ENCODE assay signal across 11 cellular contexts in the genomic region with DNA sequence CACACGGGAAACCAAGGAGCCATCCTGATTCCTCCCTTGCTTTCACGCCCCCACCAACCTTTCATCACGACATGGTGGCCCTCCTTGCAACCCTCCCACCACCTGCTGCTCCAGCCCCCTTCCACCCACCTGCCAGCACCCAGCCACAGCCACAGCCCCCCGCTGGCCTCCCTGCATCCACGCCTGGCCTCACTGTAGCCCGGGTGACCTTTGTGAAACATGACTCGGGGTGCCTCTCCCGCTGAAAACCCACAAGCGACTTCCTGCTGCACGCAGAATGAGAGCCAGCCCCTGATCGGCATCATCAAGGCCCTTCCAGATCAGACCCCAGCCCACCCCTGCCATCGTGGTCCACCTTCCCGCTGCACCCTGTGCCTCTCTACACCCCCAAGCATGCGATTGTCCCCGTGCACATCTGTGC. TPM values are rescaled to one million over a fixed set of nuclear protein-coding genes. Genes with fewer than 3 reads are reported as not detected.
DNase-seq lines count a peak whose midpoint lies in the region; ATAC-seq and TF ChIP-seq lines count a peak whose summit lies in the region.
"Had no signal": no experiment of that assay in that cellular context is flagged by ENCODE, and none has a peak within 500 bp of the region (broad histone marks: within the 10 kb centered on the region; RNA-seq: fewer than 3 reads in every experiment).

No MANE protein-coding gene starts in this region.

- no peaks in the 10 kb centered on the region for H3K9me3 ChIP-seq in lower lobe of right lung
- H3K9me3 ChIP-seq in adrenal gland (replicated peaks in 1 of 3) = no peaks in the 10 kb centered on the region

- no peaks in the 10 kb centered on the region for H3K9me3 Mint-ChIP-seq in activated T-cell treated with anti-CD3 and anti-CD28 coated beads, Interleukin-2, amount 50 U/mL, for 4 hours
- no peaks in the 10 kb centered on the region for H3K9me3 Mint-ChIP-seq in stimulated activated naive B cell treated with anti-CD40 and anti-IgM and Interleukin-4, amounts not matched to agents 10 μg/mL and 1 μg/mL and 100 μg/mL, for 72 hours

- H3K4me1 Mint-ChIP-seq in activated T-cell treated with anti-CD3 and anti-CD28 coated beads, Interleukin-2, amount 50 U/mL, for 4 hours (ENCODE audit: low read depth) = peaks cover 49% of the 10 kb centered on the region
- peaks cover 19 to 26% of the 10 kb centered on the region in 2 donors for H3K4me1 Mint-ChIP-seq in stimulated activated naive B cell treated with anti-CD40 and anti-IgM and Interleukin-4, amounts not matched to agents 10 μg/mL and 1 μg/mL and 100 μg/mL, for 72 hours

- no peak for TF ChIP-seq POLR2A in adrenal gland (IDR thresholded peaks at IDR 0.05)

- H3K27me3 Mint-ChIP-seq in activated T-cell treated with anti-CD3 and anti-CD28 coated beads, Interleukin-2, amount 50 U/mL, for 4 hours (ENCODE audit: low read depth) = no peaks in the 10 kb centered on the region
- H3K27me3 Mint-ChIP-seq in stimulated activated naive B cell treated with anti-CD40 and anti-IgM and Interleukin-4, amounts not matched to agents 10 μg/mL and 1 μg/mL and 100 μg/mL, for 72 hours = peaks cover 13 to 20% of the 10 kb centered on the region in 2 donors

- 47 to 57% (median 52%) methylated on average over 12 to 15 of the region's 15 CpGs for WGBS in adrenal gland, 4 donors

- H3K27me3 ChIP-seq in lower lobe of right lung (ENCODE audit: low read depth) (no peaks in the 10 kb centered on the region), adrenal gland (no peaks in the 10 kb centered on the region)

- intact Hi-C loops in lower lobe of right lung (cut with DNase I) = no loop called here
- intact Hi-C loops in adrenal gland (cut with DNase I) = no loop called here

- H3K36me3 ChIP-seq in lower lobe of right lung (peaks cover 8% of the 10 kb centered on the region), adrenal gland (replicated peaks in 1 of 2) (peaks cover 0 to 10% of the 10 kb centered on the region in 2 donors)

- H3K4me3 ChIP-seq in lower lobe of right lung = no peak overlapping the region
- no peak overlapping the region for H3K4me3 ChIP-seq in adrenal gland
- H3K4me3 ChIP-seq: GM23248, smooth muscle cell had no signal

- no peaks in the 10 kb centered on the region for H3K36me3 Mint-ChIP-seq in activated T-cell treated with anti-CD3 and anti-CD28 coated beads, Interleukin-2, amount 50 U/mL, for 4 hours (ENCODE audit: insufficient read depth)
- H3K36me3 Mint-ChIP-seq in stimulated activated naive B cell treated with anti-CD40 and anti-IgM and Interleukin-4, amounts not matched to agents 10 μg/mL and 1 μg/mL and 100 μg/mL, for 72 hours = peaks cover 10 to 12% of the 10 kb centered on the region in 2 donors

- peak overlapping the region; percentile 61 for H3K4me3 Mint-ChIP-seq in activated T-cell treated with anti-CD3 and anti-CD28 coated beads, Interleukin-2, amount 50 U/mL, for 4 hours
- H3K4me3 Mint-ChIP-seq in stimulated activated naive B cell treated with anti-CD40 and anti-IgM and Interleukin-4, amounts not matched to agents 10 μg/mL and 1 μg/mL and 100 μg/mL, for 72 hours = peak overlapping the region; percentile 54 to 71

- DNase-seq in MV-4-11 (lab: John Stamatoyannopoulos, UW) = peak; percentile 3
- peak; percentile 41 for DNase-seq in activated T-cell treated with anti-CD3 and anti-CD28 coated beads, Interleukin-2, amount 50 U/mL, for 4 hours
- DNase-seq in lower lobe of right lung = peak; percentile 21
- no peak for DNase-seq in stimulated activated naive B cell treated with anti-CD40 and anti-IgM and Interleukin-4, amounts not matched to agents 10 μg/mL and 1 μg/mL and 100 μg/mL, for 72 hours
- no peak for DNase-seq in NCI-H1930 (lab: John Stamatoyannopoulos, UW)
- DNase-seq in adrenal gland = no peak
- DNase-seq: amniotic stem cell, GM23248, NCI-H1048 had no signal

- TF ChIP-seq CTCF in lower lobe of right lung (IDR thresholded peaks at IDR 0.05) = no peak
- no peak for TF ChIP-seq CTCF in adrenal gland (IDR thresholded peaks at IDR 0.05)

- H3K27ac ChIP-seq in lower lobe of right lung (no peak overlapping the region), adrenal gland (no peak overlapping the region)
- H3K27ac ChIP-seq: GM23248 had no signal

- peak; percentile 66 to 67 for ATAC-seq in activated T-cell treated with anti-CD3 and anti-CD28 coated beads, Interleukin-2, amount 50 U/mL, for 4 hours
- no peak for ATAC-seq in lower lobe of right lung
- ATAC-seq in stimulated activated naive B cell treated with anti-CD40 and anti-IgM and Interleukin-4, amounts not matched to agents 10 μg/mL and 1 μg/mL and 100 μg/mL, for 72 hours (replicated peaks) = peak; percentile 65 to 69
- no peak for ATAC-seq in HG02623 (IDR thresholded peaks at IDR 0.05; ENCODE audit: unreplicated experiment)

- no peaks in the 10 kb centered on the region for H3K4me1 ChIP-seq in lower lobe of right lung
- no peaks in the 10 kb centered on the region for H3K4me1 ChIP-seq in adrenal gland (replicated peaks in 1 of 2)

- H3K27ac Mint-ChIP-seq in stimulated activated naive B cell treated with anti-CD40 and anti-IgM and Interleukin-4, amounts not matched to agents 10 μg/mL and 1 μg/mL and 100 μg/mL, for 72 hours = no peak overlapping the region

RNA-seq across cellular contexts. Expression of a gene that starts 14.9 kb away (rescaled TPM):
- total RNA-seq in activated T-cell treated with anti-CD3 and anti-CD28 coated beads, Interleukin-2, amount 50 U/mL, for 4 hours = 100 to 1,000 TPM; 160 to 173 (median 168) TPM
- total RNA-seq in lower lobe of right lung (44.4 TPM), adrenal gland (100 to 1,000 TPM in 1 of 8 donors, 10 to 100 TPM in 7; 65.4 to 103 (median 71.3) TPM)
- polyA plus RNA-seq in adrenal gland = 100 to 1,000 TPM in 1 of 3 donors, 10 to 100 TPM in 2; 79.9 to 134 (median 85.5) TPM

RNA-seq across cellular contexts. Expression of a gene that starts 44.3 kb away (rescaled TPM):
- 10 to 100 TPM; 16.2 to 20.1 (median 18.4) TPM for total RNA-seq in activated T-cell treated with anti-CD3 and anti-CD28 coated beads, Interleukin-2, amount 50 U/mL, for 4 hours
- total RNA-seq in lower lobe of right lung (15.5 TPM), adrenal gland (10 to 100 TPM in 3 of 8 donors, 1 to 10 TPM in 5; 1.7 to 23.1 (median 6.9) TPM)
- polyA plus RNA-seq in adrenal gland = 1 to 10 TPM in 2 of 3 donors, under 1 TPM in 1; 0.62 to 9.5 (median 7.9) TPM

Comparison
In these comparisons a context has a peak if more than half of its experiments do, and no peak if none do; other contexts are left out.
1. DNase-seq: peak in MV-4-11 (single experiment), activated T-cell treated with anti-CD3 and anti-CD28 coated beads, Interleukin-2, amount 50 U/mL, for 4 hours (single experiment) and lower lobe of right lung (single experiment); none in stimulated activated naive B cell treated with anti-CD40 and anti-IgM and Interleukin-4, amounts not matched to agents 10 μg/mL and 1 μg/mL and 100 μg/mL, for 72 hours (single experiment), NCI-H1930 (0 of 2) and adrenal gland (0 of 7).
2. ATAC-seq: peak in activated T-cell treated with anti-CD3 and anti-CD28 coated beads, Interleukin-2, amount 50 U/mL, for 4 hours (2 of 2) and stimulated activated naive B cell treated with anti-CD40 and anti-IgM and Interleukin-4, amounts not matched to agents 10 μg/mL and 1 μg/mL and 100 μg/mL, for 72 hours (2 of 2); none in lower lobe of right lung (0 of 2) and HG02623 (single experiment).